In the genomic region with DNA sequence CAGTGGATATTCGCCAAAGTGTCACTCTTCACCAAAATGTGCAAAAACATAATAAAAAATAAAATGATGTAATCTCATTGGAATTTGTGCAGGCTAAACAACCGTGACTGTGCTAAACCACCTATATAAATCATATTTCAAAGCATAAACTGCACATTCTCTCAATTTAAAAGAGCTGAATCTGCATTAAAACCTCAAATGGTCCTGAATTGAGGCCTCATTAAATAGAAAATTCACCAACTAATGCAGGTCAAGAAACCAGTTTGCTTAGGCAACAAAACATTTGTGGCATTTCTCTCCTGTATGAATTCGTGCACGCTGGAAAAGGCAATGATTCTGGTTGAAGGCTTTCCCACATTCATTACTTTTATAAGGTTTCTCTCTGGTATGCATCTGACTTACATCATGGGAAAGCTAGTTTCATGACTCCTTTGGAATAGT, we compare ENCODE assay signal across 19 cellular contexts.
A peak's percentile ranks its signal among the peaks of the same experiment; 100 is the strongest.
DNase-seq lines count a peak whose midpoint lies in the region; ATAC-seq and TF ChIP-seq lines count a peak whose summit lies in the region.
"Had no signal": no experiment of that assay in that cellular context is flagged by ENCODE, and none has a peak within 500 bp of the region (broad histone marks: within the 10 kb centered on the region; RNA-seq: fewer than 3 reads in every experiment).

No MANE protein-coding gene starts in this region.

- POLR2A ChIA-PET in naive thymus-derived CD4-positive, alpha-beta T cell (lab: Charles Lee) = interaction anchor here (0.6 to 0.9 kb wide), 4 partner anchors 9 to 227 kb away, joined by 3 to 6 read pairs (median 3); no protein-coding TSS in a partner anchor

- H3K27me3 ChIP-seq in mammary epithelial cell (ENCODE audit: insufficient read depth, low read length) = no peaks in the 10 kb centered on the region
- no peaks in the 10 kb centered on the region for H3K27me3 ChIP-seq in naive thymus-derived CD4-positive, alpha-beta T cell (ENCODE audit: control insufficient read depth in 2 of 2, insufficient read depth in 2 of 2, low read length in 2 of 2)
- H3K27me3 ChIP-seq: cardiac muscle cell had no signal

- no peaks in the 10 kb centered on the region for H3K9me3 ChIP-seq in mammary epithelial cell (replicated peaks; ENCODE audit: insufficient read depth, low read length)
- no peaks in the 10 kb centered on the region for H3K9me3 ChIP-seq in naive thymus-derived CD4-positive, alpha-beta T cell (ENCODE audit: control insufficient read depth in 2 of 3, low read length in 3 of 3)
- H3K9me3 ChIP-seq: prostate gland had no signal

- no peaks in the 10 kb centered on the region for H4K20me1 ChIP-seq in mammary epithelial cell (ENCODE audit: insufficient read depth, low read length)

- intact Hi-C loops in mammary epithelial cell (cut with micrococcal nuclease) = no loop called here
- intact Hi-C loops in naive thymus-derived CD4-positive, alpha-beta T cell (cut with micrococcal nuclease) = no loop called here

- H3K27ac Mint-ChIP-seq in naive thymus-derived CD4-positive, alpha-beta T cell = no peak overlapping the region
- H3K27ac Mint-ChIP-seq: CD4-positive, CD25-positive, alpha-beta regulatory T cell had no signal

- peaks cover 0 to 4% (median 0%) of the 10 kb centered on the region in 11 donors for H3K9me3 Mint-ChIP-seq in naive thymus-derived CD4-positive, alpha-beta T cell

- no peaks in the 10 kb centered on the region for H3K79me2 ChIP-seq in mammary epithelial cell (ENCODE audit: insufficient read depth, low read length)

- TF ChIP-seq CTCF in mammary epithelial cell (conservative IDR thresholded peaks at IDR 0.05 in 1 of 2, IDR thresholded peaks at IDR 0.05 in 1 of 2; ENCODE audit: extremely low read depth in 1 of 2, insufficient read depth in 1 of 2, low read depth in 1 of 2, low read length in 2 of 2) = no peak

- H3K4me3 ChIP-seq in mammary epithelial cell (replicated peaks in 1 of 3; ENCODE audit: insufficient read depth in 1 of 3, low read depth in 2 of 3, low read length in 3 of 3) = no peak overlapping the region
- no peak overlapping the region for H3K4me3 ChIP-seq in naive thymus-derived CD4-positive, alpha-beta T cell (ENCODE audit: low read length)
- H3K4me3 ChIP-seq: cardiac muscle cell, prostate gland had no signal

- ATAC-seq in naive thymus-derived CD4-positive, alpha-beta T cell = no peak
- ATAC-seq in HG02884 (IDR thresholded peaks at IDR 0.05; ENCODE audit: unreplicated experiment) = no peak
- no peak for ATAC-seq in HG03342 (IDR thresholded peaks at IDR 0.05; ENCODE audit: unreplicated experiment)
- ATAC-seq: stimulated activated naive CD8-positive, alpha-beta T cell treated with anti-CD3 and anti-CD28 coated beads, Interleukin-15, Interleukin-2, amounts not matched to agents 100 U/mL and 50 U/mL, for 24 hours had no signal

- no TSS peak for BruUV-seq in mammary epithelial cell (replicated peaks; lab: Mats Ljungman, UMichigan)

- peaks cover 29% of the 10 kb centered on the region for H3K4me1 ChIP-seq in mammary epithelial cell (ENCODE audit: insufficient read depth, low read length)
- no peaks in the 10 kb centered on the region for H3K4me1 ChIP-seq in naive thymus-derived CD4-positive, alpha-beta T cell (ENCODE audit: control insufficient read depth in 2 of 2, insufficient read depth in 2 of 2, low read length in 2 of 2)
- H3K4me1 ChIP-seq: prostate gland had no signal

- H3K27ac ChIP-seq in mammary epithelial cell (ENCODE audit: insufficient read depth, low read depth, low read length) = peak overlapping the region; percentile 72
- H3K27ac ChIP-seq in naive thymus-derived CD4-positive, alpha-beta T cell (ENCODE audit: low read depth, low read length) = no peak overlapping the region
- H3K27ac ChIP-seq: cardiac muscle cell, HL-60, prostate gland, WERI-Rb-1 had no signal

- peak; percentile 86 for TF ChIP-seq EP300 in Ishikawa (IDR thresholded peaks at IDR 0.05; ENCODE audit: borderline replicate concordance)

- H3K36me3 ChIP-seq in mammary epithelial cell (ENCODE audit: insufficient read depth, low read length) = no peaks in the 10 kb centered on the region
- H3K36me3 ChIP-seq in naive thymus-derived CD4-positive, alpha-beta T cell (ENCODE audit: control insufficient read depth in 2 of 3, insufficient read depth in 3 of 3, low read length in 3 of 3) = no peaks in the 10 kb centered on the region
- H3K36me3 ChIP-seq: cardiac muscle cell, prostate gland, WERI-Rb-1 had no signal

- DNase-seq in AG20443 (ENCODE audit: low spot score) = peak; percentile 48
- peak; percentile 48 for DNase-seq in mammary epithelial cell
- peak; percentile 52 for DNase-seq in myocyte (ENCODE audit: low read depth)
- no peak for DNase-seq in naive thymus-derived CD4-positive, alpha-beta T cell
- DNase-seq in activated gamma-delta T cell treated with Interleukin-2 at 50 U/mL for 16 hours = no peak
- DNase-seq: CD4-positive, CD25-positive, alpha-beta regulatory T cell; midbrain; NCI-H1048; NCI-H524 treated with DMSO at 0.1 percent for 48 hours; Right ventricle myocardium superior; stimulated activated CD4-positive, alpha-beta T cell treated with anti-CD3 and anti-CD28 coated beads, Interleukin-4, amount 100 ng/mL, for 24 hours; stimulated activated naive CD8-positive, alpha-beta T cell treated with anti-CD3 and anti-CD28 coated beads, Interleukin-15, Interleukin-2, amounts not matched to agents 100 U/mL and 50 U/mL, for 24 hours; WERI-Rb-1 had no signal

- no peaks in the 10 kb centered on the region for H3K4me1 Mint-ChIP-seq in naive thymus-derived CD4-positive, alpha-beta T cell

- no peak for TF ChIP-seq RAD21 in Ishikawa (IDR thresholded peaks at IDR 0.05; ENCODE audit: low read depth)

- peaks cover 0 to 13% (median 8%) of the 10 kb centered on the region in 5 donors for H3K27me3 Mint-ChIP-seq in naive thymus-derived CD4-positive, alpha-beta T cell

- no peak overlapping the region for H3K9ac ChIP-seq in mammary epithelial cell (ENCODE audit: insufficient read depth, low read length)

- dilution Hi-C loops in mammary epithelial cell (cut with HindIII; ENCODE audit: low sequenced_read_pairs) = no loop called here

- H2AFZ ChIP-seq in mammary epithelial cell (ENCODE audit: low read depth, low read length) = no peak overlapping the region

- CTCF ChIA-PET in mammary epithelial cell (lab: Charles Lee; ENCODE audit: low non-redundant PET) = no interaction called here
- CTCF ChIA-PET in naive thymus-derived CD4-positive, alpha-beta T cell (lab: Charles Lee) = no interaction called here

- in situ Hi-C loops in mammary epithelial cell (cut with MboI; ENCODE audit: low sequenced_read_pairs in 2 of 2) = no loop called here

- H3K4me3 Mint-ChIP-seq in naive thymus-derived CD4-positive, alpha-beta T cell = no peak overlapping the region
- H3K4me3 Mint-ChIP-seq: CD4-positive, CD25-positive, alpha-beta regulatory T cell had no signal

- WGBS in mammary epithelial cell (ENCODE audit: low coverage, missing lambda C conversion rate) = 82% methylated on average over 4 of the region's 4 CpGs

- H3K36me3 Mint-ChIP-seq in naive thymus-derived CD4-positive, alpha-beta T cell = peaks cover 0 to 4% (median 0%) of the 10 kb centered on the region in 5 donors
- H3K36me3 Mint-ChIP-seq: CD4-positive, CD25-positive, alpha-beta regulatory T cell had no signal

- no peak overlapping the region for H3K4me2 ChIP-seq in mammary epithelial cell (ENCODE audit: insufficient read depth, low read depth, low read length)

TF ChIP-seq in Ishikawa, 13 proteins besides CTCF, POLR2A, EP300 and RAD21 (continues in another document):
- peak; percentile 49; the same call in 1 of the 2 replicates for TF ChIP-seq NFIC (IDR thresholded peaks at IDR 0.05)
- TF ChIP-seq, protein P1, sequence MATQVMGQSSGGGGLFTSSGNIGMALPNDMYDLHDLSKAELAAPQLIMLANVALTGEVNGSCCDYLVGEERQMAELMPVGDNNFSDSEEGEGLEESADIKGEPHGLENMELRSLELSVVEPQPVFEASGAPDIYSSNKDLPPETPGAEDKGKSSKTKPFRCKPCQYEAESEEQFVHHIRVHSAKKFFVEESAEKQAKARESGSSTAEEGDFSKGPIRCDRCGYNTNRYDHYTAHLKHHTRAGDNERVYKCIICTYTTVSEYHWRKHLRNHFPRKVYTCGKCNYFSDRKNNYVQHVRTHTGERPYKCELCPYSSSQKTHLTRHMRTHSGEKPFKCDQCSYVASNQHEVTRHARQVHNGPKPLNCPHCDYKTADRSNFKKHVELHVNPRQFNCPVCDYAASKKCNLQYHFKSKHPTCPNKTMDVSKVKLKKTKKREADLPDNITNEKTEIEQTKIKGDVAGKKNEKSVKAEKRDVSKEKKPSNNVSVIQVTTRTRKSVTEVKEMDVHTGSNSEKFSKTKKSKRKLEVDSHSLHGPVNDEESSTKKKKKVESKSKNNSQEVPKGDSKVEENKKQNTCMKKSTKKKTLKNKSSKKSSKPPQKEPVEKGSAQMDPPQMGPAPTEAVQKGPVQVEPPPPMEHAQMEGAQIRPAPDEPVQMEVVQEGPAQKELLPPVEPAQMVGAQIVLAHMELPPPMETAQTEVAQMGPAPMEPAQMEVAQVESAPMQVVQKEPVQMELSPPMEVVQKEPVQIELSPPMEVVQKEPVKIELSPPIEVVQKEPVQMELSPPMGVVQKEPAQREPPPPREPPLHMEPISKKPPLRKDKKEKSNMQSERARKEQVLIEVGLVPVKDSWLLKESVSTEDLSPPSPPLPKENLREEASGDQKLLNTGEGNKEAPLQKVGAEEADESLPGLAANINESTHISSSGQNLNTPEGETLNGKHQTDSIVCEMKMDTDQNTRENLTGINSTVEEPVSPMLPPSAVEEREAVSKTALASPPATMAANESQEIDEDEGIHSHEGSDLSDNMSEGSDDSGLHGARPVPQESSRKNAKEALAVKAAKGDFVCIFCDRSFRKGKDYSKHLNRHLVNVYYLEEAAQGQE (IDR thresholded peaks at IDR 0.05; ENCODE audit: low read depth) = no peak
- peak; percentile 72 for TF ChIP-seq FOXM1 (IDR thresholded peaks at IDR 0.05; ENCODE audit: borderline replicate concordance, low read depth)
- no peak for TF ChIP-seq EGR1 (IDR thresholded peaks at IDR 0.05)
- no peak for TF ChIP-seq ZBTB7A (IDR thresholded peaks at IDR 0.05; ENCODE audit: low read depth)
- TF ChIP-seq CREB1 (IDR thresholded peaks at IDR 0.05; ENCODE audit: low read depth) = no peak
- 0 out of 2 replicates have a peak, but pooled peaks have one; percentile 15 for TF ChIP-seq YY1 (IDR thresholded peaks at IDR 0.05; ENCODE audit: low read depth)
- TF ChIP-seq CEBPB (IDR thresholded peaks at IDR 0.05) = peak; percentile 32; the same call in 1 of the 2 replicates
- TF ChIP-seq, protein P2, sequence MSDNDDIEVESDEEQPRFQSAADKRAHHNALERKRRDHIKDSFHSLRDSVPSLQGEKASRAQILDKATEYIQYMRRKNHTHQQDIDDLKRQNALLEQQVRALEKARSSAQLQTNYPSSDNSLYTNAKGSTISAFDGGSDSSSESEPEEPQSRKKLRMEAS (IDR thresholded peaks at IDR 0.05) = no peak
- TF ChIP-seq, protein P3, sequence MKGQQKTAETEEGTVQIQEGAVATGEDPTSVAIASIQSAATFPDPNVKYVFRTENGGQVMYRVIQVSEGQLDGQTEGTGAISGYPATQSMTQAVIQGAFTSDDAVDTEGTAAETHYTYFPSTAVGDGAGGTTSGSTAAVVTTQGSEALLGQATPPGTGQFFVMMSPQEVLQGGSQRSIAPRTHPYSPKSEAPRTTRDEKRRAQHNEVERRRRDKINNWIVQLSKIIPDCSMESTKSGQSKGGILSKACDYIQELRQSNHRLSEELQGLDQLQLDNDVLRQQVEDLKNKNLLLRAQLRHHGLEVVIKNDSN (IDR thresholded peaks at IDR 0.05) = no peak

Comparison
In these comparisons a context has a peak if more than half of its experiments do, and no peak if none do; other contexts are left out.
1. DNase-seq: peak in AG20443 (single experiment), mammary epithelial cell (single experiment) and myocyte (single experiment); none in naive thymus-derived CD4-positive, alpha-beta T cell (0 of 9) and activated gamma-delta T cell treated with Interleukin-2 at 50 U/mL for 16 hours (single experiment).